32 cellular contexts compared by ENCODE assay signal in the genomic region with DNA sequence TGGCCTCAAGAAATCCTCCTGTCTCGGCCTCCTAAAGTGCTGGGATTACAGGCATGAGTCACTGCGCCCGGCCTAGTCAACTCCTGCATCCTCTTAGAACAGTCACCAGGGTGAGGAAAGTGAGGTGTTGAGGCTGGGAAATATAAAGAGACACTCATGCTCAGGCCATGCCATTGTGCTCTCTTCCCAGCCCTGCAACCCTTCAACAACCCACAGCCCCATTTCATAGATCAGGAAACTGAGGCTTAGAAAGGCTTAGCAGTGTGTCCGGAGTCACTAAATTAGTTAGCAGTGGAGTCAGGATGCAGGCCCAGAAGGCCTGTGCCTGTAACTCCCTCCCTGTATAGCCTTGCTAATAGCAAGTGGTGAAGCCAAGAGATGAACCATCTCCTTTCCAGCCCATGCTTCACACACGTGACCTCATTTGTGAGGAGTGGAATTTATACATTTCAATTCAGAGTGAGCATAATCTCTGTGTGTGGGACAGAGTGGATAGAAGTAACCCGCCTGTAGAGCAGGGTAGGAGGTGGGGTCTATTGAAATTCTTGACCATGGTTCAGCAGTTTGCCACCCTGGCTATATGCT.
"Had no signal": no experiment of that assay in that cellular context is flagged by ENCODE, and none has a peak within 500 bp of the region (broad histone marks: within the 10 kb centered on the region; RNA-seq: fewer than 3 reads in every experiment).

No MANE protein-coding gene starts in this region.

- H3K4me3 ChIP-seq: ascending aorta, coronary artery, gastroesophageal sphincter, ovary, sigmoid colon had no signal

- H3K4me1 Mint-ChIP-seq: immature natural killer cell; stimulated activated effector memory CD8-positive, alpha-beta T cell treated with anti-CD3 and anti-CD28 coated beads, Interleukin-12 subunit alpha, Interleukin-12 subunit beta, amount 100 ng/mL, for 72 hours had no signal

- H3K9me3 ChIP-seq: ascending aorta, gastroesophageal sphincter, ovary, sigmoid colon had no signal

- H3K27ac Mint-ChIP-seq: activated CD4-positive, alpha-beta memory T cell treated with anti-CD3 and anti-CD28 coated beads for 36 hours; activated CD4-positive, alpha-beta T cell treated with anti-CD3 and anti-CD28 coated beads, Interleukin-2, amount 10 ng/mL, durations not matched to agents 24 days and 14 days; activated naive CD4-positive, alpha-beta T cell treated with anti-CD3 and anti-CD28 coated beads, Interleukin-2, amount 10 ng/mL, durations not matched to agents 7 days and 5 days; activated naive CD8-positive, alpha-beta T cell treated with anti-CD3 and anti-CD28 coated beads, Interleukin-2, amount 10 ng/mL, durations not matched to agents 7 days and 5 days; activated T-helper 1 cell treated with anti-CD3 and anti-CD28 coated beads, Interleukin-12 subunit alpha, Interleukin-12 subunit beta, Interleukin-2, Interleukin-4 antibody, amounts not matched to agents 30 ng/mL and 10 ng/mL and 1 ng/mL, durations not matched to agents 14 hours and 24 hours and 36 hours; effector memory CD8-positive, alpha-beta T cell; immature natural killer cell; progenitor cell of endocrine pancreas; stimulated activated effector memory CD8-positive, alpha-beta T cell treated with anti-CD3 and anti-CD28 coated beads, Interleukin-12 subunit alpha, Interleukin-12 subunit beta, amount 100 ng/mL, for 72 hours; stimulated activated naive CD8-positive, alpha-beta T cell treated with anti-CD3 and anti-CD28 coated beads, Interleukin-15, Interleukin-2, amounts not matched to agents 100 ng/mL and 50 ng/mL, for 24 hours; T-helper 17 cell; type B pancreatic cell had no signal

- H3K27ac ChIP-seq: ascending aorta, brain microvascular endothelial cell, coronary artery, gastroesophageal sphincter, ovary, sigmoid colon had no signal

- ATAC-seq: effector memory CD8-positive, alpha-beta T cell; gastroesophageal sphincter; left colon; naive thymus-derived CD4-positive, alpha-beta T cell; stimulated activated effector memory CD8-positive, alpha-beta T cell treated with anti-CD3 and anti-CD28 coated beads, Interleukin-12 subunit alpha, Interleukin-12 subunit beta, amount 100 ng/mL, for 72 hours; T-helper 17 cell had no signal

- H3K36me3 ChIP-seq: ascending aorta, brain microvascular endothelial cell, gastroesophageal sphincter, ovary, sigmoid colon had no signal

- H3K36me3 Mint-ChIP-seq: activated CD4-positive, alpha-beta memory T cell treated with anti-CD3 and anti-CD28 coated beads for 36 hours; activated naive CD4-positive, alpha-beta T cell treated with anti-CD3 and anti-CD28 coated beads, Interleukin-2, amount 10 ng/mL, durations not matched to agents 7 days and 5 days; activated naive CD8-positive, alpha-beta T cell treated with anti-CD3 and anti-CD28 coated beads, Interleukin-2, amount 10 ng/mL, durations not matched to agents 7 days and 5 days; immature natural killer cell; naive thymus-derived CD4-positive, alpha-beta T cell; stimulated activated effector memory CD8-positive, alpha-beta T cell treated with anti-CD3 and anti-CD28 coated beads, Interleukin-12 subunit alpha, Interleukin-12 subunit beta, amount 100 ng/mL, for 72 hours; type B pancreatic cell had no signal

- H3K27me3 Mint-ChIP-seq: activated CD4-positive, alpha-beta memory T cell treated with anti-CD3 and anti-CD28 coated beads for 36 hours; effector memory CD8-positive, alpha-beta T cell; progenitor cell of endocrine pancreas; stimulated activated naive CD8-positive, alpha-beta T cell treated with anti-CD3 and anti-CD28 coated beads, Interleukin-15, Interleukin-2, amounts not matched to agents 100 ng/mL and 50 ng/mL, for 24 hours; type B pancreatic cell had no signal

- FAIRE-seq: kidney, small intestine had no signal

- H3K4me1 ChIP-seq: ascending aorta had no signal

- H3K4me3 Mint-ChIP-seq: activated CD4-positive, alpha-beta memory T cell treated with anti-CD3 and anti-CD28 coated beads for 36 hours; activated CD4-positive, alpha-beta T cell treated with anti-CD3 and anti-CD28 coated beads, Interleukin-2, amount 10 ng/mL, durations not matched to agents 24 days and 14 days; activated naive CD4-positive, alpha-beta T cell treated with anti-CD3 and anti-CD28 coated beads, Interleukin-2, amount 10 ng/mL, durations not matched to agents 7 days and 5 days; activated naive CD8-positive, alpha-beta T cell treated with anti-CD3 and anti-CD28 coated beads, Interleukin-2, amount 10 ng/mL, durations not matched to agents 7 days and 5 days; activated T-helper 1 cell treated with anti-CD3 and anti-CD28 coated beads, Interleukin-12 subunit alpha, Interleukin-12 subunit beta, Interleukin-2, Interleukin-4 antibody, amounts not matched to agents 30 ng/mL and 10 ng/mL and 1 ng/mL, durations not matched to agents 14 hours and 24 hours and 36 hours; effector memory CD8-positive, alpha-beta T cell; immature natural killer cell; naive thymus-derived CD4-positive, alpha-beta T cell; stimulated activated effector memory CD8-positive, alpha-beta T cell treated with anti-CD3 and anti-CD28 coated beads, Interleukin-12 subunit alpha, Interleukin-12 subunit beta, amount 100 ng/mL, for 72 hours; stimulated activated naive CD8-positive, alpha-beta T cell treated with anti-CD3 and anti-CD28 coated beads, Interleukin-15, Interleukin-2, amounts not matched to agents 100 ng/mL and 50 ng/mL, for 24 hours; T-helper 17 cell; type B pancreatic cell had no signal

- H3K9me3 Mint-ChIP-seq: activated CD4-positive, alpha-beta memory T cell treated with anti-CD3 and anti-CD28 coated beads for 36 hours; activated CD4-positive, alpha-beta T cell treated with anti-CD3 and anti-CD28 coated beads, Interleukin-2, amount 10 ng/mL, durations not matched to agents 24 days and 14 days; activated naive CD4-positive, alpha-beta T cell treated with anti-CD3 and anti-CD28 coated beads, Interleukin-2, amount 10 ng/mL, durations not matched to agents 7 days and 5 days; activated naive CD8-positive, alpha-beta T cell treated with anti-CD3 and anti-CD28 coated beads, Interleukin-2, amount 10 ng/mL, durations not matched to agents 7 days and 5 days; activated T-helper 1 cell treated with anti-CD3 and anti-CD28 coated beads, Interleukin-12 subunit alpha, Interleukin-12 subunit beta, Interleukin-2, Interleukin-4 antibody, amounts not matched to agents 30 ng/mL and 10 ng/mL and 1 ng/mL, durations not matched to agents 14 hours and 24 hours and 36 hours; effector memory CD8-positive, alpha-beta T cell; immature natural killer cell; naive thymus-derived CD4-positive, alpha-beta T cell; stimulated activated effector memory CD8-positive, alpha-beta T cell treated with anti-CD3 and anti-CD28 coated beads, Interleukin-12 subunit alpha, Interleukin-12 subunit beta, amount 100 ng/mL, for 72 hours; stimulated activated naive CD8-positive, alpha-beta T cell treated with anti-CD3 and anti-CD28 coated beads, Interleukin-15, Interleukin-2, amounts not matched to agents 100 ng/mL and 50 ng/mL, for 24 hours; type B pancreatic cell had no signal

- H3K27me3 ChIP-seq: ascending aorta, brain microvascular endothelial cell, gastroesophageal sphincter, ovary, sigmoid colon had no signal

- DNase-seq: activated CD4-positive, alpha-beta memory T cell treated with anti-CD3 and anti-CD28 coated beads for 36 hours; activated CD4-positive, alpha-beta T cell treated with anti-CD3 and anti-CD28 coated beads, Interleukin-2, amount 10 ng/mL, durations not matched to agents 24 days and 14 days; activated CD4-positive, CD25-positive, alpha-beta regulatory T cell treated with anti-CD3 and anti-CD28 coated beads, Interleukin-2, amount 50 U/mL, for 72 hours; activated CD8-positive, alpha-beta memory T cell treated with anti-CD3 and anti-CD28 coated beads, Interleukin-2, amount 50 U/mL, for 4 hours; activated gamma-delta T cell; activated naive CD4-positive, alpha-beta T cell treated with anti-CD3 and anti-CD28 coated beads, Interleukin-2, amount 10 ng/mL, durations not matched to agents 7 days and 5 days; activated naive CD8-positive, alpha-beta T cell treated with anti-CD3 and anti-CD28 coated beads, Interleukin-2, amount 10 ng/mL, durations not matched to agents 7 days and 5 days; activated T-cell treated with anti-CD3 and anti-CD28 coated beads, Interleukin-2, amount 50 U/mL, for 1 hour; brain microvascular endothelial cell; effector memory CD8-positive, alpha-beta T cell; erythroblast; hippocampal formation; immature natural killer cell; kidney; left colon; mammary epithelial cell; naive thymus-derived CD4-positive, alpha-beta T cell; ovary; sigmoid colon; small intestine; stimulated activated CD4-positive, alpha-beta T cell treated with anti-CD3 and anti-CD28 coated beads, Interleukin-4, amount 100 ng/mL, for 24 hours; substantia nigra; T-helper 17 cell; T1000 had no signal
